ENCODE assay signal across 8 cellular contexts in genomic region chr5:78985407-78986223, GRCh38. TPM values are rescaled to one million over a fixed set of nuclear protein-coding genes. Genes with fewer than 3 reads are reported as not detected.
DNase-seq lines count a peak whose midpoint lies in the region; ATAC-seq and TF ChIP-seq lines count a peak whose summit lies in the region.

No MANE protein-coding gene starts in this region.

- TF ChIP-seq CTCF in HL-60 (IDR thresholded peaks at IDR 0.05; ENCODE audit: insufficient read depth, low read length): no peak

- DNase-seq in COR-L47 (lab: John Stamatoyannopoulos, UW): peak; percentile 34
- DNase-seq in HL-60 (ENCODE audit: low read depth in 1 of 2, low spot score in 1 of 2): peak in 1 of 2 experiments; percentile 44
- DNase-seq in SK-N-DZ (ENCODE audit: low spot score): peak; percentile 53
- DNase-seq in activated naive CD8-positive, alpha-beta T cell treated with anti-CD3 and anti-CD28 coated beads, Interleukin-2, amount 50 U/mL, for 16 hours (ENCODE audit: low read depth, low spot score): peak; percentile 17
- peak in 2 of 3 donors; percentile 26 to 54 for DNase-seq in right cardiac atrium
- peak; percentile 72 for DNase-seq in retina
- DNase-seq in HPDE6-E6E7 (ENCODE audit: extremely low spot score): no peak

- H3K27ac ChIP-seq in HL-60 (replicated peaks) (peak overlapping the region; percentile 90), right cardiac atrium (ENCODE audit: low read length) (peak overlapping the region; percentile 97)

- H3K4me1 ChIP-seq in right cardiac atrium (ENCODE audit: control insufficient read depth, insufficient read depth, low read length): no peaks in the 10 kb centered on the region

- 2% methylated on average over 27 of the region's 27 CpGs for WGBS in right cardiac atrium

- H3K4me3 ChIP-seq in HL-60 (replicated peaks; ENCODE audit: insufficient read depth, low read length) (peak overlapping the region; percentile 62), right cardiac atrium (ENCODE audit: low read length) (peak overlapping the region; percentile 77)

- H3K27me3 ChIP-seq in HL-60 (ENCODE audit: insufficient read depth, poor library complexity, severe bottlenecking): no peaks in the 10 kb centered on the region
- no peaks in the 10 kb centered on the region for H3K27me3 ChIP-seq in right cardiac atrium (ENCODE audit: control insufficient read depth, insufficient read depth)

- H3K9me3 ChIP-seq in right cardiac atrium (ENCODE audit: control insufficient read depth, low read length): no peaks in the 10 kb centered on the region

- ATAC-seq in GM19468 (IDR thresholded peaks at IDR 0.05; ENCODE audit: extremely low read depth, unreplicated experiment): peak; percentile 25
- ATAC-seq in right cardiac atrium: peak; percentile 38 to 61

- intact Hi-C loops in right cardiac atrium (cut with DNase I): no loop called here

RNA-seq across cellular contexts. Expression of gene ARSB, which starts 0.5 kb away (rescaled TPM):
- 7.9 and 10.4 TPM in 2 replicates for polyA plus RNA-seq in SK-N-DZ (2014; cell fraction: cytosol; rRNA removed)
- 3.3 and 3.5 TPM in 2 replicates for polyA plus RNA-seq in SK-N-DZ (2014; cell fraction: nucleus; rRNA removed)
- total RNA-seq in right cardiac atrium: 10 to 100 TPM; 11.0 to 14.1 (median 13.7) TPM
- polyA plus RNA-seq in right cardiac atrium: 4.8 TPM
